In the genomic region with DNA sequence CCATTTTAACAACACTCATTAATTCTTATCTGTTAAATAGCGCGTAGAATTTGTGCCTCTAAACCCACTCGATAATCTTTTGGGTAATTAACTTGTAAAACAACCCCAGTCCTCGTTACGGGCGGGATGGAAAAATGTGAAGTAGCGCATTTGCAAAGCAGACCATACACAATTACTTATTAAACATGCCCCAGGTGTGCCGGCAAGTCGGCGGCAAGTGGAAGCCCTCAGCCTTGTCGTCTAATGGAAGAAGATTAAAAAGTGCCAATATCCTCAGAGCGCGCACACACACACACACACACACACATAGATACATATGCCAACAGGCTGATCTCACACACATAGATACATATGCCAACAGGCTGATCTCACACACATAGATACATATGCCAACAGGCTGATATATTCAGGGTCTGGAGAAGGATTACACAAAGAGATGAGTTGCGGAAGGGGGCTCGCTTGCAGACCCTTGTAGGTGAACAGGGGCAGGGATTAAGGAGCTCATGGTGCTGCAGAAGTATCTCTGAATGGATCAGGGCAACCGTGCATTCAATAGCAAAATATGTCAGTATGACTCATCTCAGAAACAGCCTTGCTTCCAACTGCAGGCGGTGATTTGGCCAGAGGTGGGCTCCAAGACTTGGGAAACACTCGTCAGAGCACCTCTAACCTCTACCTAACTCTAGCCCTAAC, we compare ENCODE assay signal across 15 cellular contexts.
DNase-seq lines count a peak whose midpoint lies in the region; ATAC-seq, FAIRE-seq and TF ChIP-seq lines count a peak whose summit lies in the region.
"Had no signal": no experiment of that assay in that cellular context is flagged by ENCODE, and none has a peak within 500 bp of the region (broad histone marks: within the 10 kb centered on the region; RNA-seq: fewer than 3 reads in every experiment).

No MANE protein-coding gene starts in this region.

- H3K36me3 ChIP-seq in SK-N-SH (replicated peaks in 1 of 2; ENCODE audit: control insufficient read depth in 1 of 2, insufficient read depth in 2 of 2, low read length in 1 of 2), result no peaks in the 10 kb centered on the region

- peaks cover 30% of the 10 kb centered on the region for H3K4me1 Mint-ChIP-seq in osteocyte (ENCODE audit: unreplicated experiment)

- no peaks in the 10 kb centered on the region for H3F3A ChIP-seq in SK-N-SH (replicated peaks; ENCODE audit: insufficient read depth)

- H3K27me3 Mint-ChIP-seq in osteocyte (ENCODE audit: unreplicated experiment), result no peaks in the 10 kb centered on the region

- H3K27me3 ChIP-seq in SK-N-SH (ENCODE audit: insufficient read depth), result no peaks in the 10 kb centered on the region
- H3K27me3 ChIP-seq: neutrophil, testis had no signal

- H3K4me3 ChIP-seq in SK-N-SH (ENCODE audit: low read depth in 2 of 2, low read length in 1 of 2) (no peak overlapping the region), fibroblast of mammary gland (ENCODE audit: control insufficient read depth, low read depth, low read length) (no peak overlapping the region)
- H3K4me3 ChIP-seq: PC-9, testis had no signal

- TF ChIP-seq CTCF in SK-N-SH (IDR thresholded peaks at IDR 0.05), result no peak
- no peak for TF ChIP-seq CTCF in fibroblast of mammary gland (conservative IDR thresholded peaks at IDR 0.05; ENCODE audit: control insufficient read depth, insufficient read depth, low read depth, low read length)
- TF ChIP-seq CTCF in osteocyte (IDR thresholded peaks at IDR 0.05), result no peak

- no peaks in the 10 kb centered on the region for H3K9me2 ChIP-seq in SK-N-SH

- no peak for TF ChIP-seq EP300 in SK-N-SH (IDR thresholded peaks at IDR 0.05; ENCODE audit: borderline replicate concordance in 1 of 2, low read depth in 1 of 2, low read length in 1 of 2)

- CTCF ChIA-PET in SK-N-SH (lab: Yijun Ruan, JAX), result no interaction called here

- no peaks in the 10 kb centered on the region for H4K20me1 ChIP-seq in SK-N-SH (ENCODE audit: insufficient read depth)

- DNase-seq in GM12892 (ENCODE audit: insufficient read length) (no peak), SK-N-SH (no peak), fibroblast of mammary gland (ENCODE audit: low read depth) (peak; percentile 47), osteocyte (ENCODE audit: extremely low spot score, unreplicated experiment) (no peak), NCI-H1930 (lab: John Stamatoyannopoulos, UW) (no peak), cerebellar nuclear complex (lab: John Stamatoyannopoulos, UW) (no peak)
- DNase-seq in activated effector memory CD4-positive, alpha-beta T cell treated with anti-CD3 and anti-CD28 coated beads, Interleukin-2, amount 50 U/mL, for 16 hours, result no peak
- DNase-seq: activated CD4-positive, alpha-beta T cell treated with anti-CD3 and anti-CD28 coated beads, Interleukin-2, amount 50 U/mL, for 4 hours; activated naive CD4-positive, alpha-beta T cell treated with anti-CD3 and anti-CD28 coated beads, Interleukin-2, amount 50 U/mL, for 16 hours; CD8-positive, alpha-beta T cell; PC-9; T-helper 9 cell; testis had no signal

- TF ChIP-seq RAD21 in SK-N-SH (IDR thresholded peaks at IDR 0.05; ENCODE audit: low read length), result no peak

- TF ChIP-seq POLR2A in GM12892 (IDR thresholded peaks at IDR 0.05; ENCODE audit: low read depth, low read length), result no peak

- FAIRE-seq in GM12892 (lab: Jason Lieb, UNC), result peak; percentile 80

- no peaks in the 10 kb centered on the region for H3K9me3 Mint-ChIP-seq in osteocyte (ENCODE audit: unreplicated experiment)
- H3K9me3 Mint-ChIP-seq: CD8-positive, alpha-beta T cell had no signal

- H3K27ac Mint-ChIP-seq in osteocyte (ENCODE audit: unreplicated experiment), result peak overlapping the region; percentile 50
- H3K27ac Mint-ChIP-seq: CD8-positive, alpha-beta T cell had no signal

- ATAC-seq in HG02981 (IDR thresholded peaks at IDR 0.05; ENCODE audit: unreplicated experiment), result no peak
- ATAC-seq: CD8-positive, alpha-beta T cell had no signal

- POLR2A ChIA-PET in SK-N-SH (lab: Yijun Ruan, JAX), result no interaction called here

- H3K9ac ChIP-seq in SK-N-SH, result no peak overlapping the region

- peaks cover 19% of the 10 kb centered on the region for H3K36me3 Mint-ChIP-seq in osteocyte (ENCODE audit: unreplicated experiment)

- no peaks in the 10 kb centered on the region for H3K9me3 ChIP-seq in SK-N-SH
- H3K9me3 ChIP-seq: neutrophil, testis had no signal

- 72% methylated on average over 18 of the region's 18 CpGs for WGBS in SK-N-SH (ENCODE audit: low lambda C conversion rate)

- no peak overlapping the region for H2AFZ ChIP-seq in SK-N-SH (ENCODE audit: low read depth)
- H2AFZ ChIP-seq: PC-9 had no signal

- no peaks in the 10 kb centered on the region for H3K79me2 ChIP-seq in SK-N-SH (ENCODE audit: insufficient read depth)

- no peak overlapping the region for H3K27ac ChIP-seq in SK-N-SH (ENCODE audit: low read depth in 2 of 2, low read length in 1 of 2)
- H3K27ac ChIP-seq: neutrophil, PC-9, testis had no signal

- 0 out of 4 replicates have a peak, but pooled peaks cover 0 to 3% of the 10 kb centered on the region in 2 experiments for H3K4me1 ChIP-seq in SK-N-SH (ENCODE audit: control insufficient read depth in 1 of 2, insufficient read depth in 2 of 2, low read depth in 1 of 2, low read length in 1 of 2)
- H3K4me1 ChIP-seq: testis had no signal

- H3K4me2 ChIP-seq in SK-N-SH, result peak overlapping the region; percentile 60
- H3K4me2 ChIP-seq: PC-9 had no signal

- no peak overlapping the region for H3K4me3 Mint-ChIP-seq in osteocyte (ENCODE audit: unreplicated experiment)
- H3K4me3 Mint-ChIP-seq: CD8-positive, alpha-beta T cell had no signal

TF ChIP-seq in SK-N-SH, 30 proteins besides CTCF, POLR2A, EP300 and RAD21:
- TF ChIP-seq POLR2AphosphoS5 (IDR thresholded peaks at IDR 0.05; ENCODE audit: low read depth, low read length) (no peak), MEF2A (IDR thresholded peaks at IDR 0.05; ENCODE audit: borderline replicate concordance, low read depth) (no peak), JUND (IDR thresholded peaks at IDR 0.05) (peak; percentile 75), FOSL2 (IDR thresholded peaks at IDR 0.05; ENCODE audit: borderline replicate concordance, low read depth) (peak; percentile 85)
- TF ChIP-seq, protein P1, sequence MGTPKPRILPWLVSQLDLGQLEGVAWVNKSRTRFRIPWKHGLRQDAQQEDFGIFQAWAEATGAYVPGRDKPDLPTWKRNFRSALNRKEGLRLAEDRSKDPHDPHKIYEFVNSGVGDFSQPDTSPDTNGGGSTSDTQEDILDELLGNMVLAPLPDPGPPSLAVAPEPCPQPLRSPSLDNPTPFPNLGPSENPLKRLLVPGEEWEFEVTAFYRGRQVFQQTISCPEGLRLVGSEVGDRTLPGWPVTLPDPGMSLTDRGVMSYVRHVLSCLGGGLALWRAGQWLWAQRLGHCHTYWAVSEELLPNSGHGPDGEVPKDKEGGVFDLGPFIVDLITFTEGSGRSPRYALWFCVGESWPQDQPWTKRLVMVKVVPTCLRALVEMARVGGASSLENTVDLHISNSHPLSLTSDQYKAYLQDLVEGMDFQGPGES (IDR thresholded peaks at IDR 0.05; ENCODE audit: low read depth, low read length), result no peak
